ENCODE assay signal across 19 cellular contexts in the genomic region with DNA sequence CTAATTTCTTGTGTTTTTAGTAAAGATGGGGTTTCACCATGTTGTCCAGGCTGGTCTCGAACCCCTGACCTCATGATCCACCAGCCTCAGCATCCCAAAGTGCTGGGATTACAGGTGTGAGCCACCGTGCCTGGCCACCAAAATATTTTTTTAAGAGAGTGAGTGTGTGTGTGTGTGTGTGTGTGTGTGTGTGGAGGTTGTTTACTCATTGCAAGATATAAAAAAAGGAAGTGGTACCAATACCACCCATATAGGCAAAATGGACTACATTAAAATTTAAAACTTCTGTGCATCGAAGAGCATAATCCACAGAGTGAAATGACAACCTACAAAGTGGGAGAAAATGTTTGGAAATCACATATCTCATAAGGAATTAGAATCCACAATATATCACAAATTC. TPM values are rescaled to one million over a fixed set of nuclear protein-coding genes. Genes with fewer than 3 reads are reported as not detected.
"Had no signal": no experiment of that assay in that cellular context is flagged by ENCODE, and none has a peak within 500 bp of the region (broad histone marks: within the 10 kb centered on the region; RNA-seq: fewer than 3 reads in every experiment).

No MANE protein-coding gene starts in this region.

- ATAC-seq: psoas muscle, right lobe of liver had no signal

- DNase-seq: activated CD4-positive, alpha-beta T cell treated with anti-CD3 and anti-CD28 coated beads, Interleukin-2, amount 50 U/mL, for 4 hours; activated CD4-positive, CD25-positive, alpha-beta regulatory T cell treated with anti-CD3 and anti-CD28 coated beads, Interleukin-2, amount 50 U/mL, for 72 hours; activated T-cell treated with anti-CD3 and anti-CD28 coated beads, Interleukin-2, amount 50 U/mL, for 48 hours; foreskin melanocyte; psoas muscle; right lobe of liver had no signal

- H3K4me3 ChIP-seq: ascending aorta, breast epithelium, psoas muscle, right lobe of liver, smooth muscle cell, thoracic aorta had no signal

- H3K27ac ChIP-seq: ascending aorta, breast epithelium, epithelial cell of prostate, psoas muscle, right lobe of liver, thoracic aorta had no signal

- H3K27me3 ChIP-seq: ascending aorta, right lobe of liver had no signal

- H3K4me1 ChIP-seq: ascending aorta, breast epithelium, psoas muscle, right lobe of liver had no signal

- H3K4me2 ChIP-seq: smooth muscle cell had no signal

- H3K36me3 ChIP-seq: ascending aorta, breast epithelium, right lobe of liver, thoracic aorta had no signal

- H3K9me3 ChIP-seq: ascending aorta, breast epithelium, psoas muscle, right lobe of liver, thoracic aorta had no signal

RNA-seq across cellular contexts. Expression of gene CLEC2A, which starts 15.5 kb away (rescaled TPM):
- total RNA-seq: ascending aorta, breast epithelium, dermis microvascular lymphatic vessel endothelial cell, fibroblast of lung, liver, mesenteric fat pad, osteoblast, psoas muscle, right lobe of liver, smooth muscle cell, thoracic aorta, ureter had no signal
- polyA plus RNA-seq: fibroblast of lung, liver, neural cell, psoas muscle had no signal

RNA-seq across cellular contexts. Expression of gene CLEC12A, which starts 23.5 kb away (rescaled TPM):
- total RNA-seq: ascending aorta, chondrocyte, dermis microvascular lymphatic vessel endothelial cell, fibroblast of lung had no signal
- polyA plus RNA-seq: fibroblast of lung, neural cell had no signal

RNA-seq across cellular contexts. Expression of gene CLEC1B, which starts 51.2 kb away (rescaled TPM):
- total RNA-seq: ascending aorta, breast epithelium, chondrocyte, dermis microvascular lymphatic vessel endothelial cell, fibroblast of lung, mesenteric fat pad, osteoblast, psoas muscle, thoracic aorta, ureter had no signal
- polyA plus RNA-seq: fibroblast of lung, neural cell, psoas muscle had no signal
